Comparison of ENCODE assay signal across 16 cellular contexts in the genomic region with DNA sequence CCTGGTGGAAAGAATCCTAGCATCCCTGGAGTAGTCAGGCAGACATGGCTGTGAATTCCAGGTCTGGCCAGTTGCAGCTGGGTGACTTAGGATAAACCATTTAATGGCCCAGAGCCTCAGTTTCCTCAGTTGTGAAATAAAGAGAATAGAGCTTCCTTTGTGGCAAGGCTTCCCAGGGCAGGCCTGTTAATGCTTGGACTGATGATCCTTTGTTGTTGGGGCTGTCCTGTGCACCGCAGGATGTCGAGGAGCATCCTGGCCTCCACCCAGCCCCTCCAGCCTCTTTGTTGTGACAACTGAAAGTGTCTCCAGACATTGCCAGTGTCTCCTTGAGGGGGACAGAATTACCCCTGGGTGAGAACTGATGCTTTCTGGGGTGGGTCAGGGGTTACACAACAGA.
"Had no signal": no experiment of that assay in that cellular context is flagged by ENCODE, and none has a peak within 500 bp of the region (broad histone marks: within the 10 kb centered on the region; RNA-seq: fewer than 3 reads in every experiment).

No MANE protein-coding gene starts in this region.

- H3K4me3 ChIP-seq: esophagus squamous epithelium, suprapubic skin had no signal

- DNase-seq: activated B cell treated with CpG ODN at 0.5 μM for 24 hours; activated CD4-positive, alpha-beta T cell treated with anti-CD3 and anti-CD28 coated beads, Interleukin-2, amount 10 ng/mL, durations not matched to agents 7 days and 5 days; activated CD8-positive, alpha-beta memory T cell treated with anti-CD3 and anti-CD28 coated beads for 24 hours; activated naive CD4-positive, alpha-beta T cell treated with Interleukin-2 at 50 U/mL for 16 hours; esophagus squamous epithelium; head of caudate nucleus; islet precursor cell; midbrain; naive B cell; SIG-M5; stimulated activated CD4-positive, alpha-beta T cell treated with anti-CD3 and anti-CD28 coated beads, Interleukin-2, amount 100 ng/mL, for 24 hours; stimulated activated naive B cell treated with anti-CD40 and anti-IgM and Interleukin-4, amounts not matched to agents 10 μg/mL and 1 μg/mL and 100 μg/mL, for 72 hours; T-helper 2 cell had no signal

- FAIRE-seq: endometrium, TTC549 had no signal

- H3K9me3 ChIP-seq: esophagus squamous epithelium, suprapubic skin had no signal

- H3K27me3 ChIP-seq: esophagus squamous epithelium, suprapubic skin had no signal
